Comparison of ENCODE assay signal across 8 cellular contexts in genomic region chr12:79555006-79555925, GRCh38.
DNase-seq lines count a peak whose midpoint lies in the region; ATAC-seq, FAIRE-seq and TF ChIP-seq lines count a peak whose summit lies in the region.

No MANE protein-coding gene starts in this region.

- POLR2A ChIA-PET in activated CD8-positive, alpha-beta T cell treated with anti-CD3 and anti-CD28 coated beads, Interleukin-2, amount 10 ng/mL, durations not matched to agents 7 days and 5 days (lab: Charles Lee) = no interaction called here

- peak; percentile 94 for FAIRE-seq in A204.1 (lab: Jason Lieb, UNC)

- peaks cover 13% of the 10 kb centered on the region for H3K36me3 Mint-ChIP-seq in neural crest cell (ENCODE audit: low read depth)
- no peaks in the 10 kb centered on the region for H3K36me3 Mint-ChIP-seq in activated CD8-positive, alpha-beta T cell treated with anti-CD3 and anti-CD28 coated beads, Interleukin-2, amount 10 ng/mL, durations not matched to agents 7 days and 5 days (ENCODE audit: low read depth)

- intact Hi-C loops in dorsolateral prefrontal cortex (cut with DNase I) = loop anchor here (5.0 to 10.0 kb wide), 4 partner anchors 180 to 710 kb away; no protein-coding TSS in a partner anchor

- DNase-seq in NCI-H2227 treated with DMSO at 0.1 percent for 48 hours (lab: John Stamatoyannopoulos, UW) = peak; percentile 11
- no peak for DNase-seq in dorsolateral prefrontal cortex
- DNase-seq in neural crest cell (ENCODE audit: low read depth, low spot score) = no peak
- DNase-seq in HPDE6-E6E7 (ENCODE audit: extremely low spot score) = no peak
- DNase-seq in activated CD8-positive, alpha-beta T cell treated with anti-CD3 and anti-CD28 coated beads, Interleukin-2, amount 10 ng/mL, durations not matched to agents 7 days and 5 days = no peak

- TF ChIP-seq CTCF in dorsolateral prefrontal cortex (IDR thresholded peaks at IDR 0.05 in 54 of 56, conservative IDR thresholded peaks at IDR 0.05 in 2 of 56; ENCODE audit: low read depth in 1 of 56, partially characterized antibody in 56 of 56) (peak; percentile 40 to 74 (median 57)), neural crest cell (conservative IDR thresholded peaks at IDR 0.05) (peak; percentile 69)

- no peak overlapping the region for H3K4me3 ChIP-seq in dorsolateral prefrontal cortex

- H3K27ac ChIP-seq in dorsolateral prefrontal cortex = peak overlapping the region in 1 of 59 donors; percentile 33

- no peaks in the 10 kb centered on the region for H3K27me3 ChIP-seq in dorsolateral prefrontal cortex

- H3K4me3 Mint-ChIP-seq in neural crest cell = no peak overlapping the region
- H3K4me3 Mint-ChIP-seq in activated CD8-positive, alpha-beta T cell treated with anti-CD3 and anti-CD28 coated beads, Interleukin-2, amount 10 ng/mL, durations not matched to agents 7 days and 5 days = no peak overlapping the region

- H3K4me1 Mint-ChIP-seq in neural crest cell = peaks cover 8% of the 10 kb centered on the region
- no peaks in the 10 kb centered on the region for H3K4me1 Mint-ChIP-seq in activated CD8-positive, alpha-beta T cell treated with anti-CD3 and anti-CD28 coated beads, Interleukin-2, amount 10 ng/mL, durations not matched to agents 7 days and 5 days (ENCODE audit: low read depth)

- H3K27me3 Mint-ChIP-seq in neural crest cell (ENCODE audit: low read depth) = no peaks in the 10 kb centered on the region
- no peaks in the 10 kb centered on the region for H3K27me3 Mint-ChIP-seq in activated CD8-positive, alpha-beta T cell treated with anti-CD3 and anti-CD28 coated beads, Interleukin-2, amount 10 ng/mL, durations not matched to agents 7 days and 5 days (ENCODE audit: low read depth)

- ATAC-seq in GM18519 (IDR thresholded peaks at IDR 0.05; ENCODE audit: low FRiP score, unreplicated experiment) = peak; percentile 44
- no peak for ATAC-seq in HG02970 (IDR thresholded peaks at IDR 0.05; ENCODE audit: low FRiP score, unreplicated experiment)
- ATAC-seq in activated CD8-positive, alpha-beta T cell treated with anti-CD3 and anti-CD28 coated beads, Interleukin-2, amount 10 ng/mL, durations not matched to agents 7 days and 5 days = no peak

- H3K9me3 Mint-ChIP-seq in neural crest cell = no peaks in the 10 kb centered on the region
- H3K9me3 Mint-ChIP-seq in activated CD8-positive, alpha-beta T cell treated with anti-CD3 and anti-CD28 coated beads, Interleukin-2, amount 10 ng/mL, durations not matched to agents 7 days and 5 days (ENCODE audit: insufficient read depth) = no peaks in the 10 kb centered on the region

- CTCF ChIA-PET in activated CD8-positive, alpha-beta T cell treated with anti-CD3 and anti-CD28 coated beads, Interleukin-2, amount 10 ng/mL, durations not matched to agents 7 days and 5 days (lab: Charles Lee) = no interaction called here

- no peak overlapping the region for H3K27ac Mint-ChIP-seq in neural crest cell (ENCODE audit: unreplicated experiment)
- no peak overlapping the region for H3K27ac Mint-ChIP-seq in activated CD8-positive, alpha-beta T cell treated with anti-CD3 and anti-CD28 coated beads, Interleukin-2, amount 10 ng/mL, durations not matched to agents 7 days and 5 days
